In the genomic region with DNA sequence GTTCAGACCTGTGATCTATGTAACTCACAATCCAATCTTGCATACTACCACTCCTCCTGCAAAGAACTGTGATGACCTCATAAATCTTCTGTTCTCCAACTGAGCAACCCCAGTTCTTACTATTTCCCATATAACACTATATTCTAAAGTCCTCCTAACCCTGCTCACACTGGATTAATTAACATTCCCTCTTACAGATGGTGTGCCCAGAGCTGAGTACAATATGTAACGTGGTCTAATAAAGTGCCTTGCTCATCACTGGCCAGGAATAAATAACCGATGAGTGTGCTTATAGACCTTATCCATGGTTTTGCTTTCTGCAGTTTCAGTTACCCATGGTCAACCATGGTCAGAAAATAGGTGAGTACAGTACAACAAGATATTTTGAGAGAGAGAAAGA, we compare ENCODE assay signal across 21 cellular contexts.
"Had no signal": no experiment of that assay in that cellular context is flagged by ENCODE, and none has a peak within 500 bp of the region (broad histone marks: within the 10 kb centered on the region; RNA-seq: fewer than 3 reads in every experiment).

No MANE protein-coding gene starts in this region.

- H3K9ac ChIP-seq: neural progenitor cell had no signal

- H2AFZ ChIP-seq: hepatocyte, neural progenitor cell had no signal

- H3K9me3 Mint-ChIP-seq: natural killer cell treated with Interleukin-12 subunit alpha and Interleukin-12 subunit beta and Interleukin-15 and Interleukin-18, amount 100 ng/mL, for 72 hours had no signal

- H3K4me2 ChIP-seq: hepatocyte, neural progenitor cell had no signal

- H3K4me3 Mint-ChIP-seq: memory B cell; mesothelial cell of epicardium; natural killer cell treated with Interleukin-12 subunit alpha and Interleukin-12 subunit beta and Interleukin-15 and Interleukin-18, amount 100 ng/mL, for 72 hours; neural progenitor cell had no signal

- DNase-seq: effector memory CD4-positive, alpha-beta T cell; foreskin melanocyte; kidney; left cardiac atrium; left ventricle myocardium inferior; lower lobe of right lung; ovary; small intestine; stimulated activated CD4-positive, alpha-beta T cell treated with anti-CD3 and anti-CD28 coated beads, Interleukin-12 subunit alpha, Interleukin-12 subunit beta, amount 100 ng/mL, for 4 hours; stimulated activated naive CD4-positive, alpha-beta T cell treated with Interleukin-2 at 50 U/mL for 16 hours; thyroid gland; upper lobe of left lung; uterus had no signal

- H3K27me3 ChIP-seq: esophagus muscularis mucosa, hepatocyte, neural progenitor cell, ovary, right atrium auricular region, thyroid gland, upper lobe of left lung, uterus had no signal

- H3K9me3 ChIP-seq: esophagus muscularis mucosa, lower lobe of right lung, ovary, right atrium auricular region, thyroid gland, upper lobe of left lung, uterus had no signal

- H3K4me3 ChIP-seq: esophagus muscularis mucosa, hepatocyte, left ventricle myocardium inferior, lower lobe of right lung, neural progenitor cell, ovary, right atrium auricular region, thyroid gland, upper lobe of left lung, uterus had no signal

- H3K27me3 Mint-ChIP-seq: memory B cell; natural killer cell treated with Interleukin-12 subunit alpha and Interleukin-12 subunit beta and Interleukin-15 and Interleukin-18, amount 100 ng/mL, for 72 hours had no signal

- H3K4me1 ChIP-seq: uterus had no signal

- H3K27ac ChIP-seq: epithelial cell of prostate, esophagus muscularis mucosa, hepatocyte, left ventricle myocardium inferior, lower lobe of right lung, neural progenitor cell, ovary, right atrium auricular region, thyroid gland, upper lobe of left lung, uterus had no signal

- H3K27ac Mint-ChIP-seq: memory B cell, mesothelial cell of epicardium, neural progenitor cell had no signal

- ATAC-seq: left cardiac atrium; lower lobe of right lung; natural killer cell treated with Interleukin-12 subunit alpha and Interleukin-12 subunit beta and Interleukin-15 and Interleukin-18, amount 100 ng/mL, for 72 hours had no signal

- H3K36me3 ChIP-seq: esophagus muscularis mucosa, left ventricle myocardium inferior, lower lobe of right lung, neural progenitor cell, ovary, right atrium auricular region, thyroid gland, upper lobe of left lung, uterus had no signal
